In genomic region chr1:95043141-95043980, GRCh38 we compare ENCODE assay signal across 8 cellular contexts. TPM values are rescaled to one million over a fixed set of nuclear protein-coding genes. Genes with fewer than 3 reads are reported as not detected.
DNase-seq lines count a peak whose midpoint lies in the region; ATAC-seq, FAIRE-seq and TF ChIP-seq lines count a peak whose summit lies in the region.

No MANE protein-coding gene starts in this region.

- H2BK120ac ChIP-seq in H1 (replicated peaks; ENCODE audit: low read depth, low read length) (no peak overlapping the region), mesendoderm (ENCODE audit: low read depth, low read length) (no peak overlapping the region)

- peaks cover 0 to 3% (median 0%) of the 10 kb centered on the region in 4 experiments; a peak in 1 of 7 replicates for H3K4me1 ChIP-seq in H1 (replicated peaks in 1 of 4; ENCODE audit: control insufficient read depth in 3 of 4, insufficient read depth in 4 of 4, low read length in 3 of 4)
- H3K4me1 ChIP-seq in mesendoderm (ENCODE audit: control insufficient read depth, low read depth, low read length) = no peaks in the 10 kb centered on the region

- POLR2A ChIA-PET in activated CD8-positive, alpha-beta T cell treated with anti-CD3 and anti-CD28 coated beads for 36 hours (lab: Charles Lee) = interaction anchor here (2.5 kb wide), 1 partner anchor 189 kb away, joined by 8 read pairs; no protein-coding TSS in a partner anchor
- POLR2A ChIA-PET in H1 (lab: Charles Lee; ENCODE audit: partially characterized antibody) = interaction anchor here (0.8 to 1.2 kb wide), 5 partner anchors 116 to 222 kb away, joined by 3 read pairs; no protein-coding TSS in a partner anchor

- H2AK5ac ChIP-seq in H1 (ENCODE audit: low read depth, low read length) (no peak overlapping the region), mesendoderm (ENCODE audit: low read length) (no peak overlapping the region)

- H4K91ac ChIP-seq in H1 (replicated peaks; ENCODE audit: insufficient read length, low read length) = no peak overlapping the region

- CTCF ChIA-PET in activated CD8-positive, alpha-beta T cell treated with anti-CD3 and anti-CD28 coated beads for 36 hours (lab: Charles Lee) = interaction anchor here (0.6 to 7.4 kb wide), 53 partner anchors 9 to 565 kb away, joined by 3 to 228 read pairs (median 4); partner anchors contain the start of genes ALG14, CNN3, RWDD3 and TLCD4
- CTCF ChIA-PET in H1 (lab: Charles Lee; ENCODE audit: partially characterized antibody) = interaction anchor here (0.6 to 4.0 kb wide), 62 partner anchors 9 to 561 kb away, joined by 3 to 55 read pairs (median 5); partner anchors contain the start of genes ALG14 and RWDD3

- H3K9ac ChIP-seq in H1 (replicated peaks in 1 of 4; ENCODE audit: extremely low read depth in 1 of 4, low read depth in 3 of 4, low read length in 3 of 4) (no peak overlapping the region), mesendoderm (ENCODE audit: low read length) (no peak overlapping the region)

- DNase-seq in COR-L47 (lab: John Stamatoyannopoulos, UW) (peak; percentile 74), GM20000 (ENCODE audit: low spot score) (peak; percentile 75), HPDE6-E6E7 (ENCODE audit: extremely low spot score) (peak; percentile 58), NCI-H82 treated with DMSO at 0.1 percent for 48 hours (lab: John Stamatoyannopoulos, UW; ENCODE audit: unreplicated experiment) (peak; percentile 72), H1 (ENCODE audit: low read depth in 1 of 2, low spot score in 2 of 2) (peak; percentile 69 to 88), mesendoderm (peak; percentile 93)
- DNase-seq in activated CD8-positive, alpha-beta T cell treated with anti-CD3 and anti-CD28 coated beads for 36 hours = peak; percentile 91
- DNase-seq in stimulated activated CD8-positive, alpha-beta memory T cell treated with anti-CD3 and anti-CD28 coated beads, Interleukin-15, amount 100 ng/mL, for 24 hours (ENCODE audit: low read depth) = peak; percentile 43

- TF ChIP-seq CTCF in GM20000 (IDR thresholded peaks at IDR 0.05; ENCODE audit: extremely low read depth, missing control alignments) (peak; percentile 87), H1 (IDR thresholded peaks at IDR 0.05; ENCODE audit: control extremely low read depth in 1 of 3, insufficient read depth in 1 of 3, low read depth in 1 of 3, low read length in 3 of 3) (peak; percentile 92 to 100 (median 99))
- TF ChIP-seq CTCF in activated CD8-positive, alpha-beta T cell treated with anti-CD3 and anti-CD28 coated beads for 36 hours (IDR thresholded peaks at IDR 0.05) = peak; percentile 98

- WGBS in H1 (ENCODE audit: extremely low coverage in 1 of 2, insufficient coverage in 1 of 2, insufficient read length in 1 of 2, insufficient replicate concordance in 2 of 2, low coverage in 1 of 2, low lambda C conversion rate in 2 of 2, missing lambda C conversion rate in 1 of 2), 2 experiments = 39 to 100% methylated on average over 1 to 11 of the region's 11 CpGs
- WGBS in mesendoderm (ENCODE audit: extremely low coverage, insufficient coverage, low lambda C conversion rate) = 83% methylated on average over 1 of the region's 11 CpGs

- no peak overlapping the region for H3K4me3 Mint-ChIP-seq in activated CD8-positive, alpha-beta T cell treated with anti-CD3 and anti-CD28 coated beads for 36 hours

- H3K4me3 ChIP-seq in H1 (ENCODE audit: extremely low read depth in 1 of 4, insufficient read depth in 2 of 4, low read depth in 3 of 4, low read length in 4 of 4) = peak overlapping the region in 1 of 4 experiments; percentile 35; a peak in 3 of 8 replicates
- no peak overlapping the region for H3K4me3 ChIP-seq in mesendoderm (ENCODE audit: low read length)

- H3K9me3 Mint-ChIP-seq in activated CD8-positive, alpha-beta T cell treated with anti-CD3 and anti-CD28 coated beads for 36 hours = no peaks in the 10 kb centered on the region

- H4K20me1 ChIP-seq in H1 (replicated peaks in 1 of 2; ENCODE audit: control insufficient read depth in 1 of 2, insufficient read depth in 2 of 2, low read length in 2 of 2) = no peaks in the 10 kb centered on the region

- no peaks in the 10 kb centered on the region for H3K27me3 Mint-ChIP-seq in activated CD8-positive, alpha-beta T cell treated with anti-CD3 and anti-CD28 coated beads for 36 hours

- H3K23ac ChIP-seq in H1 (ENCODE audit: insufficient read length) (no peak overlapping the region), mesendoderm (ENCODE audit: low read length) (no peak overlapping the region)

- H3K18ac ChIP-seq in H1 (ENCODE audit: extremely low read depth, low read length) = no peak overlapping the region
- H3K18ac ChIP-seq in mesendoderm (ENCODE audit: low read length) = no peak overlapping the region

- no peaks in the 10 kb centered on the region for H3K36me3 Mint-ChIP-seq in activated CD8-positive, alpha-beta T cell treated with anti-CD3 and anti-CD28 coated beads for 36 hours (ENCODE audit: low read depth)

- H3K36me3 ChIP-seq in H1 (ENCODE audit: control insufficient read depth in 2 of 4, insufficient read depth in 4 of 4, low read length in 3 of 4) (no peaks in the 10 kb centered on the region), mesendoderm (ENCODE audit: control insufficient read depth, insufficient read depth, low read length) (no peaks in the 10 kb centered on the region)

- no peak for TF ChIP-seq EP300 in H1 (IDR thresholded peaks at IDR 0.05; ENCODE audit: borderline replicate concordance in 1 of 2, low read depth in 2 of 2, low read length in 2 of 2)

- no peaks in the 10 kb centered on the region for H3K4me1 Mint-ChIP-seq in activated CD8-positive, alpha-beta T cell treated with anti-CD3 and anti-CD28 coated beads for 36 hours (ENCODE audit: low read depth)

- H2BK20ac ChIP-seq in H1 (ENCODE audit: low read length) = no peak overlapping the region

- H4K8ac ChIP-seq in H1 (ENCODE audit: extremely low read depth, insufficient read depth, low read length) = no peak overlapping the region
- no peak overlapping the region for H4K8ac ChIP-seq in mesendoderm (ENCODE audit: low read depth, low read length)

- H3K27me3 ChIP-seq in H1 (replicated peaks in 1 of 4; ENCODE audit: control insufficient read depth in 3 of 4, extremely low read depth in 1 of 4, insufficient read depth in 3 of 4, low read length in 3 of 4) (no peaks in the 10 kb centered on the region), mesendoderm (ENCODE audit: insufficient read depth, low read length, poor library complexity) (no peaks in the 10 kb centered on the region)

- H3K79me2 ChIP-seq in H1 (ENCODE audit: control insufficient read depth in 1 of 2, insufficient read depth in 2 of 2, low read length in 2 of 2) (no peaks in the 10 kb centered on the region), mesendoderm (ENCODE audit: control insufficient read depth, insufficient read depth, low read length) (no peaks in the 10 kb centered on the region)

- peak; percentile 99 to 100 for TF ChIP-seq RAD21 in H1 (IDR thresholded peaks at IDR 0.05 in 1 of 2, conservative IDR thresholded peaks at IDR 0.05 in 1 of 2; ENCODE audit: low read depth in 2 of 2, low read length in 2 of 2)

- intact Hi-C loops in activated CD8-positive, alpha-beta T cell treated with anti-CD3 and anti-CD28 coated beads for 36 hours (cut with micrococcal nuclease) = loop anchor here (1.0 kb wide), 1 partner anchor 189 kb away; no protein-coding TSS in a partner anchor

- peak; percentile 98 for FAIRE-seq in H1 (lab: Jason Lieb, UNC)

- no peak overlapping the region for H3K27ac Mint-ChIP-seq in activated CD8-positive, alpha-beta T cell treated with anti-CD3 and anti-CD28 coated beads for 36 hours

- H2BK15ac ChIP-seq in H1 (ENCODE audit: low read length) = no peak overlapping the region
- no peak overlapping the region for H2BK15ac ChIP-seq in mesendoderm (replicated peaks; ENCODE audit: low read depth)

- no peak overlapping the region for H3K14ac ChIP-seq in H1 (ENCODE audit: insufficient read length)

- H3K4ac ChIP-seq in H1 (replicated peaks; ENCODE audit: insufficient read length, low read depth, low read length) = no peak overlapping the region
- H3K4ac ChIP-seq in mesendoderm (ENCODE audit: low read depth, low read length) = no peak overlapping the region

- H3K23me2 ChIP-seq in H1 (ENCODE audit: low read depth, low read length) = peaks cover 2% of the 10 kb centered on the region; the same call in 1 of the 2 replicates

- H3K79me1 ChIP-seq in H1 (ENCODE audit: low read depth, low read length) (no peaks in the 10 kb centered on the region), mesendoderm (ENCODE audit: low read length) (no peaks in the 10 kb centered on the region)

- peak overlapping the region; percentile 1 to 52; a peak in 2 of 4 replicates for H3K4me2 ChIP-seq in H1 (ENCODE audit: insufficient read depth in 1 of 2, low read depth in 2 of 2, low read length in 2 of 2)
- no peak overlapping the region for H3K4me2 ChIP-seq in mesendoderm (ENCODE audit: low read length)

- H2BK5ac ChIP-seq in H1 (ENCODE audit: low read depth, low read length) = no peak overlapping the region
- H2BK5ac ChIP-seq in mesendoderm (ENCODE audit: low read length) = no peak overlapping the region

- H4K5ac ChIP-seq in H1 (ENCODE audit: insufficient read length, low read depth, low read length) (no peak overlapping the region), mesendoderm (ENCODE audit: low read length) (no peak overlapping the region)

- H3K27ac ChIP-seq in H1 (ENCODE audit: low read depth, low read length) = no peak overlapping the region
- no peak overlapping the region for H3K27ac ChIP-seq in mesendoderm (ENCODE audit: low read depth, low read length)

- no peaks in the 10 kb centered on the region for H3K9me3 ChIP-seq in H1 (ENCODE audit: insufficient read depth in 2 of 2, low read depth in 1 of 2, low read length in 1 of 2)

- no peak overlapping the region for H3K56ac ChIP-seq in H1 (replicated peaks; ENCODE audit: insufficient read length, low read depth, low read length)
- peak overlapping the region; percentile 47 for H3K56ac ChIP-seq in mesendoderm (ENCODE audit: low read length)

- peak; percentile 97 for ATAC-seq in activated CD8-positive, alpha-beta T cell treated with anti-CD3 and anti-CD28 coated beads for 36 hours

- TF ChIP-seq POLR2A in H1 (IDR thresholded peaks at IDR 0.05; ENCODE audit: control extremely low read depth in 1 of 2, low read depth in 2 of 2, low read length in 2 of 2) = no peak

- 0 out of 2 replicates have a peak overlapping the region, but pooled peaks have one; percentile 19 for H2BK12ac ChIP-seq in H1 (ENCODE audit: low read depth, low read length)

- H2AFZ ChIP-seq in H1 (ENCODE audit: low read length) = peak overlapping the region; percentile 93

RNA-seq across cellular contexts. Expression of gene ALG14, which starts 29.4 kb away (rescaled TPM):
- total RNA-seq in activated CD8-positive, alpha-beta T cell treated with anti-CD3 and anti-CD28 coated beads for 36 hours = 1 to 10 TPM; 2.5 to 2.9 TPM
- total RNA-seq in H1 (2021; fragmentation: NEBNext Ultra II Directional; extraction: Animal tissue kit (Norgen Biotek cat#: 25700)) = 1.3 TPM in 2 replicates
- 0.67 and 0.95 TPM in 2 replicates for polyA plus RNA-seq in H1 (2011; rRNA removed)
- 1.3 TPM for polyA plus RNA-seq in H1 (2011; cell fraction: cytosol; rRNA removed)
- 1.2 TPM for polyA plus RNA-seq in H1 (2011; cell fraction: nucleus; rRNA removed)
- polyA plus RNA-seq in H1 (2012, experiment 1 of 2) = 0.44 to 2.9 TPM (median 1.5 TPM) in 4 replicates
- 0.25 TPM for polyA plus RNA-seq in H1 (2012, experiment 2 of 2)
- polyA plus RNA-seq in H1 (2013, experiment 1 of 2) = 2.0 TPM
- 2.8 TPM for polyA plus RNA-seq in H1 (2013, experiment 2 of 2)
- polyA minus RNA-seq in H1 (2011; rRNA and poly(A)+ RNA removed) = 1.4 and 2.2 TPM in 2 replicates
- polyA minus RNA-seq in H1 (2011; cell fraction: cytosol; rRNA and poly(A)+ RNA removed) = 0.29 TPM
- 3.0 TPM for polyA minus RNA-seq in H1 (2011; cell fraction: nucleus; rRNA and poly(A)+ RNA removed)
- 2.7 TPM for polyA plus RNA-seq in mesendoderm (2013, experiment 1 of 2)
- polyA plus RNA-seq in mesendoderm (2013, experiment 2 of 2) = 2.9 TPM

Comparison
In these comparisons a context has a peak if more than half of its experiments do, and no peak if none do; other contexts are left out.
1. DNase-seq: peak in every context shown above with its lines; median percentile 93 in mesendoderm; 91 in activated CD8-positive, alpha-beta T cell treated with anti-CD3 and anti-CD28 coated beads for 36 hours; 78 in H1; 75 in GM20000; 74 in COR-L47; 72 in NCI-H82 treated with DMSO at 0.1 percent for 48 hours; 58 in HPDE6-E6E7; 43 in stimulated activated CD8-positive, alpha-beta memory T cell treated with anti-CD3 and anti-CD28 coated beads, Interleukin-15, amount 100 ng/mL, for 24 hours.